ENCODE assay signal across 11 cellular contexts in genomic region chr1:171084879-171085278, GRCh38. TPM values are rescaled to one million over a fixed set of nuclear protein-coding genes. Genes with fewer than 3 reads are reported as not detected.
"Had no signal": no experiment of that assay in that cellular context is flagged by ENCODE, and none has a peak within 500 bp of the region (broad histone marks: within the 10 kb centered on the region; RNA-seq: fewer than 3 reads in every experiment).

No MANE protein-coding gene starts in this region.

- DNase-seq: GM23248, GOT3, H7, HFFc6, IMR-90, KG1 had no signal

- H3K27ac ChIP-seq: GM23248, HL-60 had no signal

- H3K36me3 ChIP-seq: HAP-1 had no signal

- ATAC-seq: HCT116, K562 had no signal

- H3K9me3 ChIP-seq: HAP-1 had no signal

- FAIRE-seq: K562 had no signal

- H3K4me3 ChIP-seq: GM23248, HAP-1, K562 had no signal

- H3K9ac ChIP-seq: GM23248 had no signal

- H2AFZ ChIP-seq: GM23248 had no signal

- H3K4me1 ChIP-seq: HAP-1 had no signal

RNA-seq across cellular contexts. Expression of gene FMO3, which starts 5.8 kb away (rescaled TPM):
- total RNA-seq: GM23248, H7, HT1080, K562 had no signal
- polyA plus RNA-seq: GM23248, K562 had no signal
